In the genomic region with DNA sequence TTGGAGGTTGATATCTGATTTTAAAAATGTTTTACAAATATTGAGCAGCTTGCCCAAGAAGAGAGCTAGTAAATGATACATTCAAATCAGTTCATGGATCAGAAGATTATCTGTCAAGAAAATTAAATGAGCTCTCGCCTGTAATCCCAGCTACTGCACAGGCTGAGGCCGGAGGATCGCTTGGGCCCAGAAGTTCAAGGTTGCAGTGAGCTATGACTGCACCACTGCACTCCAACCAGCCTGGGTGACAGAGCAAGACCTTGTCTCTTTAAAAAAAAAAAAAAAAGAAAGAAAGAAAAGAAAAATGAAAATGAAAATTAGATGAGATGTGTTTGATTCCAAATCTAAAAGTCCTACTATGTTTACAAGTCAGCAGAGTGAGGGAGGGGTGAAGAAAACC, we compare ENCODE assay signal across 10 cellular contexts. TPM values are rescaled to one million over a fixed set of nuclear protein-coding genes. Genes with fewer than 3 reads are reported as not detected.
A peak's percentile ranks its signal among the peaks of the same experiment; 100 is the strongest.
DNase-seq lines count a peak whose midpoint lies in the region; ATAC-seq and TF ChIP-seq lines count a peak whose summit lies in the region.
"Had no signal": no experiment of that assay in that cellular context is flagged by ENCODE, and none has a peak within 500 bp of the region (broad histone marks: within the 10 kb centered on the region; RNA-seq: fewer than 3 reads in every experiment).

No MANE protein-coding gene starts in this region.

- intact Hi-C loops in left ventricle myocardium inferior (cut with micrococcal nuclease) = no loop called here
- intact Hi-C loops in Right ventricle myocardium superior (cut with DNase I) = no loop called here
- intact Hi-C loops in vagina (cut with DNase I) = loop anchor here (10.0 kb wide), 1 partner anchor 49 kb away; the partner anchor contains the start of gene CCDC169

- no peak for TF ChIP-seq POLR2A in vagina (IDR thresholded peaks at IDR 0.05)

- no peaks in the 10 kb centered on the region for H3K36me3 ChIP-seq in left ventricle myocardium inferior
- peaks cover 0 to 20% of the 10 kb centered on the region in 2 donors for H3K36me3 ChIP-seq in muscle layer of duodenum (ENCODE audit: control insufficient read depth in 1 of 2, insufficient read depth in 2 of 2, low read length in 2 of 2)
- H3K36me3 ChIP-seq in vagina = no peaks in the 10 kb centered on the region

- no peak for ATAC-seq in Right ventricle myocardium superior (ENCODE audit: poor library complexity)

- no peaks in the 10 kb centered on the region for H3K27me3 ChIP-seq in left ventricle myocardium inferior (ENCODE audit: low read depth)
- H3K27me3 ChIP-seq in muscle layer of duodenum (ENCODE audit: low read depth, low read length) = no peaks in the 10 kb centered on the region
- no peaks in the 10 kb centered on the region for H3K27me3 ChIP-seq in vagina

- H3K27ac ChIP-seq in left ventricle myocardium inferior (replicated peaks) = no peak overlapping the region
- H3K27ac ChIP-seq in muscle layer of duodenum (ENCODE audit: low read length) = peak overlapping the region; percentile 96
- H3K27ac ChIP-seq in vagina = peak overlapping the region; percentile 98

- no peak for DNase-seq in left ventricle myocardium inferior
- no peak for DNase-seq in Right ventricle myocardium superior
- no peak for DNase-seq in astrocyte of the cerebellum (ENCODE audit: low read depth)
- DNase-seq in vagina (ENCODE audit: extremely low spot score in 2 of 2) = no peak
- no peak for DNase-seq in DMS53 treated with DMSO at 0.1 percent for 48 hours (lab: John Stamatoyannopoulos, UW; ENCODE audit: unreplicated experiment)
- DNase-seq in COLO829 (ENCODE audit: low spot score) = no peak
- no peak for DNase-seq in DMS153 treated with DMSO at 0.1 percent for 48 hours (lab: John Stamatoyannopoulos, UW; ENCODE audit: unreplicated experiment)
- DNase-seq: NCI-H187 had no signal

- peaks cover 62% of the 10 kb centered on the region for H3K4me1 ChIP-seq in left ventricle myocardium inferior
- peaks cover 0 to 21% of the 10 kb centered on the region in 2 donors for H3K4me1 ChIP-seq in muscle layer of duodenum (ENCODE audit: control insufficient read depth in 1 of 2, insufficient read depth in 2 of 2, low read length in 2 of 2)
- H3K4me1 ChIP-seq in vagina = peaks cover 37% of the 10 kb centered on the region

- peak overlapping the region; percentile 81 for H3K4me3 ChIP-seq in left ventricle myocardium inferior
- H3K4me3 ChIP-seq in astrocyte of the cerebellum (ENCODE audit: low read depth, low read length) = peak overlapping the region; percentile 69
- H3K4me3 ChIP-seq in muscle layer of duodenum (ENCODE audit: low read depth in 1 of 2, low read length in 2 of 2) = peak overlapping the region in 1 of 2 donors; percentile 77
- H3K4me3 ChIP-seq in vagina = peak overlapping the region; percentile 66 to 74

- TF ChIP-seq CTCF in left ventricle myocardium inferior (IDR thresholded peaks at IDR 0.05; ENCODE audit: borderline replicate concordance) (no peak), astrocyte of the cerebellum (IDR thresholded peaks at IDR 0.05; ENCODE audit: low read depth, low read length, missing control alignments) (no peak), vagina (IDR thresholded peaks at IDR 0.05) (no peak)

- H3K9me3 ChIP-seq in left ventricle myocardium inferior (replicated peaks) = no peaks in the 10 kb centered on the region
- H3K9me3 ChIP-seq in muscle layer of duodenum (ENCODE audit: control insufficient read depth in 1 of 2, low read length in 2 of 2) = no peaks in the 10 kb centered on the region
- H3K9me3 ChIP-seq in vagina = no peaks in the 10 kb centered on the region

- in situ Hi-C loops in astrocyte of the cerebellum (cut with HindIII; ENCODE audit: low sequenced_read_pairs) = loop anchor here (5.0 kb wide), 1 partner anchor 81 kb away; no protein-coding TSS in a partner anchor

RNA-seq across cellular contexts. Expression of gene SPART, which starts 2.4 kb away (rescaled TPM):
- total RNA-seq in left ventricle myocardium inferior (32.7 TPM), Right ventricle myocardium superior (35.2 TPM), vagina (63.8 TPM)

RNA-seq across cellular contexts. Expression of gene CCDC169, which starts 46.2 kb away (rescaled TPM):
- total RNA-seq in left ventricle myocardium inferior (0.69 TPM), Right ventricle myocardium superior (0.08 TPM), vagina (not detected)
- total RNA-seq: B cell had no signal
